Comparison of ENCODE assay signal across 8 cellular contexts in genomic region chr1:203273869-203274602, GRCh38. TPM values are rescaled to one million over a fixed set of nuclear protein-coding genes. Genes with fewer than 3 reads are reported as not detected.
DNase-seq lines count a peak whose midpoint lies in the region; ATAC-seq, FAIRE-seq and TF ChIP-seq lines count a peak whose summit lies in the region.

No MANE protein-coding gene starts in this region.

- H3K4me1 ChIP-seq in A549 (peaks cover 6% of the 10 kb centered on the region), left lung (peaks cover 9 to 89% of the 10 kb centered on the region in 2 donors), thyroid gland (peaks cover 50 to 90% of the 10 kb centered on the region in 2 donors)

- no peaks in the 10 kb centered on the region for H3K27me3 ChIP-seq in left lung
- H3K27me3 ChIP-seq in thyroid gland = no peaks in the 10 kb centered on the region

- no peaks in the 10 kb centered on the region for H3K9me3 Mint-ChIP-seq in activated CD8-positive, alpha-beta T cell treated with anti-CD3 and anti-CD28 coated beads for 36 hours

- TF ChIP-seq CTCF in A549 (IDR thresholded peaks at IDR 0.05) = no peak
- no peak for TF ChIP-seq CTCF in activated CD8-positive, alpha-beta T cell treated with anti-CD3 and anti-CD28 coated beads for 36 hours (IDR thresholded peaks at IDR 0.05)
- no peak for TF ChIP-seq CTCF in left lung (IDR thresholded peaks at IDR 0.05)
- TF ChIP-seq CTCF in thyroid gland (IDR thresholded peaks at IDR 0.05) = no peak

- H3K27ac Mint-ChIP-seq in activated CD8-positive, alpha-beta T cell treated with anti-CD3 and anti-CD28 coated beads for 36 hours = peak overlapping the region; percentile 83

- H3K4me3 ChIP-seq in A549 (no peak overlapping the region), left lung (peak overlapping the region in 1 of 2 donors; percentile 44), thyroid gland (replicated peaks in 1 of 3) (no peak overlapping the region)

- WGBS in A549 (ENCODE audit: missing lambda C conversion rate) = 88% methylated on average over 12 of the region's 12 CpGs
- 87 to 92% methylated on average over 12 of the region's 12 CpGs for WGBS in thyroid gland, 2 donors

- TF ChIP-seq EP300 in A549 (IDR thresholded peaks at IDR 0.05) = no peak

- no peak overlapping the region; the same call in 2 of the 3 replicates for H3K4me2 ChIP-seq in A549

- TF ChIP-seq POLR2A in A549 (IDR thresholded peaks at IDR 0.05; ENCODE audit: low read length) (no peak), thyroid gland (IDR thresholded peaks at IDR 0.05) (no peak)

- peak overlapping the region; percentile 77 for H3K4me3 Mint-ChIP-seq in activated CD8-positive, alpha-beta T cell treated with anti-CD3 and anti-CD28 coated beads for 36 hours

- TF ChIP-seq RAD21 in A549 (conservative IDR thresholded peaks at IDR 0.05 in 1 of 2, IDR thresholded peaks at IDR 0.05 in 1 of 2) = no peak

- H3K27ac ChIP-seq in A549 = peak overlapping the region; percentile 29 to 67; a peak in 4 of 6 replicates
- H3K27ac ChIP-seq in left lung = peak overlapping the region; percentile 72 to 92
- H3K27ac ChIP-seq in thyroid gland = peak overlapping the region; percentile 73 to 90 (median 74)

- H3K9me3 ChIP-seq in A549 (no peaks in the 10 kb centered on the region), left lung (no peaks in the 10 kb centered on the region), thyroid gland (no peaks in the 10 kb centered on the region)

- H3K36me3 Mint-ChIP-seq in activated CD8-positive, alpha-beta T cell treated with anti-CD3 and anti-CD28 coated beads for 36 hours (ENCODE audit: low read depth) = no peaks in the 10 kb centered on the region

- DNase-seq in A549 (ENCODE audit: low read depth in 1 of 2, low spot score in 1 of 2) (no peak), left lung (peak; percentile 84 to 92), thyroid gland (peak; percentile 27 to 36), GDM1 (lab: John Stamatoyannopoulos, UW) (no peak), NCI-H187 (lab: John Stamatoyannopoulos, UW) (no peak)
- DNase-seq in activated CD8-positive, alpha-beta T cell treated with anti-CD3 and anti-CD28 coated beads for 36 hours = peak; percentile 31

- peaks cover 64% of the 10 kb centered on the region for H3K4me1 Mint-ChIP-seq in activated CD8-positive, alpha-beta T cell treated with anti-CD3 and anti-CD28 coated beads for 36 hours (ENCODE audit: low read depth)

- FAIRE-seq in A549 (lab: Jason Lieb, UNC) = no peak

- H3K36me3 ChIP-seq in left lung (no peaks in the 10 kb centered on the region), thyroid gland (no peaks in the 10 kb centered on the region)

- POLR2A ChIA-PET in A549 (lab: Yijun Ruan, JAX) = interaction anchor here (0.9 kb wide), 1 partner anchor 33 kb away, joined by 4 read pairs; no protein-coding TSS in a partner anchor
- POLR2A ChIA-PET in activated CD8-positive, alpha-beta T cell treated with anti-CD3 and anti-CD28 coated beads for 36 hours (lab: Charles Lee) = interaction anchor here (1.0 to 9.6 kb wide), 8 partner anchors 10 to 66 kb away, joined by 3 to 123 read pairs (median 4); partner anchors contain the start of gene BTG2

- ATAC-seq in A549 (no peak), GM21737 (IDR thresholded peaks at IDR 0.05; ENCODE audit: unreplicated experiment) (peak; percentile 8), left lung (peak; percentile 22), HG03520 (IDR thresholded peaks at IDR 0.05; ENCODE audit: unreplicated experiment) (no peak)
- ATAC-seq in activated CD8-positive, alpha-beta T cell treated with anti-CD3 and anti-CD28 coated beads for 36 hours = no peak

- intact Hi-C loops in activated CD8-positive, alpha-beta T cell treated with anti-CD3 and anti-CD28 coated beads for 36 hours (cut with micrococcal nuclease) = loop anchor here (1.0 to 5.0 kb wide), 2 partner anchors 33 to 64 kb away; partner anchors contain the start of gene BTG2
- intact Hi-C loops in left lung (cut with DNase I) = loop anchor here in 1 of 2 donors (5.0 to 10.0 kb wide), 2 partner anchors 63 to 211 kb away; no protein-coding TSS in a partner anchor
- intact Hi-C loops in thyroid gland (cut with DNase I) = loop anchor here (5.0 to 10.0 kb wide), 4 partner anchors 63 to 421 kb away; no protein-coding TSS in a partner anchor

- no peaks in the 10 kb centered on the region for H3K27me3 Mint-ChIP-seq in activated CD8-positive, alpha-beta T cell treated with anti-CD3 and anti-CD28 coated beads for 36 hours

- CTCF ChIA-PET in A549 (lab: Yijun Ruan, JAX) = interaction anchor here (0.7 to 21.3 kb wide), 15 partner anchors 9 to 930 kb away, joined by 3 to 510 read pairs (median 5); partner anchors contain the start of genes BTG2 and FMOD
- CTCF ChIA-PET in activated CD8-positive, alpha-beta T cell treated with anti-CD3 and anti-CD28 coated beads for 36 hours (lab: Charles Lee) = interaction anchor here (0.8 to 20.6 kb wide), 13 partner anchors 9 to 213 kb away, joined by 3 to 1114 read pairs (median 7); partner anchors contain the start of gene FMOD

TF ChIP-seq in A549, 52 proteins besides CTCF, POLR2A, EP300 and RAD21:
- TF ChIP-seq BCL3 (IDR thresholded peaks at IDR 0.05) (no peak), E2F6 (IDR thresholded peaks at IDR 0.05; ENCODE audit: borderline replicate concordance, low read depth) (no peak), ATOH8 (CRISPR knock-in tag; IDR thresholded peaks at IDR 0.05; ENCODE audit: low read depth) (no peak), JUN (IDR thresholded peaks at IDR 0.05) (no peak), CHD2 (IDR thresholded peaks at IDR 0.05; ENCODE audit: low read length, partially characterized antibody) (no peak), NR3C1 (IDR thresholded peaks at IDR 0.05) (no peak), RFX5 (IDR thresholded peaks at IDR 0.05) (no peak), FOXS1 (CRISPR knock-in tag; IDR thresholded peaks at IDR 0.05) (no peak), HEYL (CRISPR knock-in tag; IDR thresholded peaks at IDR 0.05) (no peak), ZFP36 (IDR thresholded peaks at IDR 0.05; ENCODE audit: borderline replicate concordance, partially characterized antibody) (no peak), CEBPB (IDR thresholded peaks at IDR 0.05) (no peak), HOXB13 (CRISPR knock-in tag; IDR thresholded peaks at IDR 0.05; ENCODE audit: low read depth) (no peak), CBX2 (IDR thresholded peaks at IDR 0.05; ENCODE audit: borderline replicate concordance, low read depth) (no peak), ZNF302 (CRISPR knock-in tag; IDR thresholded peaks at IDR 0.05) (no peak), NPAS2 (CRISPR knock-in tag; IDR thresholded peaks at IDR 0.05; ENCODE audit: borderline replicate concordance) (no peak), RCOR1 (IDR thresholded peaks at IDR 0.05; ENCODE audit: low read depth, low read length) (no peak)

RNA-seq across cellular contexts. Expression of gene BTG2, which starts 31.3 kb away (rescaled TPM):
- 16.0 and 16.4 TPM in 2 replicates for polyA plus RNA-seq in A549 (2011; rRNA removed)
- polyA plus RNA-seq in A549 (2012; cell fraction: cytosol; rRNA removed) = 3.9 and 5.7 TPM in 2 replicates
- polyA plus RNA-seq in A549 (2012; cell fraction: nucleus; rRNA removed) = 5.7 and 5.8 TPM in 2 replicates
- polyA plus RNA-seq in A549 (2017; fragmentation: RNase III; extraction: RNeasy Plus Mini Kit Qiagen cat#74134 plus additional on column Dnase treatment) = 7.2 to 9.2 TPM (median 8.0 TPM) in 3 replicates
- polyA minus RNA-seq in A549 (2011; rRNA and poly(A)+ RNA removed) = 14.9 and 16.4 TPM in 2 replicates
- total RNA-seq in activated CD8-positive, alpha-beta T cell treated with anti-CD3 and anti-CD28 coated beads for 36 hours = 100 to 1,000 TPM; 115 TPM
- 10 to 100 TPM; 56.2 to 84.8 TPM for total RNA-seq in left lung
- total RNA-seq in thyroid gland = 10 to 100 TPM; 41.9 to 82.1 (median 51.9) TPM

RNA-seq across cellular contexts. Expression of gene CHIT1, which starts 44.6 kb away (rescaled TPM):
- polyA plus RNA-seq in A549 (2011; rRNA removed) (not detected in 2 replicates), A549 (2017; fragmentation: RNase III; extraction: RNeasy Plus Mini Kit Qiagen cat#74134 plus additional on column Dnase treatment) (not detected in 3 replicates)
- polyA plus RNA-seq in A549 (2012; cell fraction: cytosol; rRNA removed) = under 0.01 TPM in 1 of 2 replicates, not detected in the other
- not detected in 2 replicates for polyA plus RNA-seq in A549 (2012; cell fraction: nucleus; rRNA removed)
- not detected in 2 replicates for polyA minus RNA-seq in A549 (2011; rRNA and poly(A)+ RNA removed)
- under 1 TPM; 0.56 to 0.74 TPM for total RNA-seq in activated CD8-positive, alpha-beta T cell treated with anti-CD3 and anti-CD28 coated beads for 36 hours
- total RNA-seq in left lung (1 to 10 TPM; 2.0 to 3.0 TPM), thyroid gland (1 to 10 TPM in 2 of 4 donors, under 1 TPM in 1, not detected in 1; 0.45 to 9.0 (median 1.2) TPM)

Comparison
In these comparisons a context has a peak if more than half of its experiments do, and no peak if none do; other contexts are left out.
1. ATAC-seq: peak in GM21737 (single experiment) and left lung (single experiment); none in A549 (0 of 2), activated CD8-positive, alpha-beta T cell treated with anti-CD3 and anti-CD28 coated beads for 36 hours (single experiment) and HG03520 (single experiment).
2. DNase-seq: peak in activated CD8-positive, alpha-beta T cell treated with anti-CD3 and anti-CD28 coated beads for 36 hours (single experiment), left lung (2 of 2) and thyroid gland (2 of 2); none in A549 (0 of 2), GDM1 (single experiment) and NCI-H187 (0 of 2).
3. Peak in every context shown above with its lines, with median percentiles within 50 percentile points of each other: H3K27ac ChIP-seq.